Comparison of ENCODE assay signal across 17 cellular contexts in genomic region chr7:44971991-44972441, GRCh38. TPM values are rescaled to one million over a fixed set of nuclear protein-coding genes. Genes with fewer than 3 reads are reported as not detected.
DNase-seq lines count a peak whose midpoint lies in the region; TF ChIP-seq lines count a peak whose summit lies in the region.
"Had no signal": no experiment of that assay in that cellular context is flagged by ENCODE, and none has a peak within 500 bp of the region (broad histone marks: within the 10 kb centered on the region; RNA-seq: fewer than 3 reads in every experiment).

No MANE protein-coding gene starts in this region.

- H2AFZ ChIP-seq in neuronal stem cell (ENCODE audit: low read length) = peak overlapping the region; percentile 76

- H3K27me3 ChIP-seq in neuronal stem cell (ENCODE audit: control insufficient read depth in 3 of 3, insufficient read depth in 3 of 3, low read depth in 1 of 3, low read length in 3 of 3) = peaks cover 0 to 6% (median 0%) of the 10 kb centered on the region in 3 experiments
- H3K27me3 ChIP-seq: uterus had no signal

- no peak overlapping the region for H2BK12ac ChIP-seq in neuronal stem cell (ENCODE audit: low read length)

- WGBS in neuronal stem cell (ENCODE audit: extremely low coverage in 2 of 2, insufficient read length in 2 of 2, insufficient replicate concordance in 1 of 2), 2 donors = no CpG with 5 or more reads among the region's 4 CpGs

- TF ChIP-seq CTCF in GM13977 (IDR thresholded peaks at IDR 0.05; ENCODE audit: extremely low read depth, insufficient read depth, missing control alignments) (no peak), coronary artery (IDR thresholded peaks at IDR 0.05) (no peak)

- H3K9ac ChIP-seq in neuronal stem cell (ENCODE audit: low read depth, low read length, poor library complexity) = peak overlapping the region; percentile 25

- H3K27ac ChIP-seq in neuronal stem cell (replicated peaks; ENCODE audit: low read length) (no peak overlapping the region), substantia nigra (ENCODE audit: low read depth, low read length, poor library complexity, severe bottlenecking) (no peak overlapping the region), coronary artery (no peak overlapping the region)
- H3K27ac ChIP-seq: prostate gland, uterus had no signal

- no peak overlapping the region for H3K4ac ChIP-seq in neuronal stem cell (ENCODE audit: low read length)

- no peak overlapping the region for H3K18ac ChIP-seq in neuronal stem cell (ENCODE audit: low read length)

- H4K8ac ChIP-seq in neuronal stem cell (ENCODE audit: low read depth, low read length) = no peak overlapping the region

- H3K79me1 ChIP-seq in neuronal stem cell (ENCODE audit: low read depth, low read length) = no peaks in the 10 kb centered on the region

- CTCF ChIA-PET in activated CD4-positive, alpha-beta T cell treated with anti-CD3 and anti-CD28 coated beads, Interleukin-2, amount 10 ng/mL, durations not matched to agents 7 days and 5 days (lab: Charles Lee) = interaction anchor here (0.6 to 5.2 kb wide), 10 partner anchors 9 to 901 kb away, joined by 3 to 44 read pairs (median 8); no protein-coding TSS in a partner anchor
- CTCF ChIA-PET in activated CD4-positive, alpha-beta memory T cell treated with anti-CD3 and anti-CD28 coated beads for 36 hours (lab: Charles Lee) = interaction anchor here (0.6 to 5.3 kb wide), 8 partner anchors 8 to 164 kb away, joined by 3 to 112 read pairs (median 11); partner anchors contain the start of gene TBRG4

- H2BK15ac ChIP-seq in neuronal stem cell (ENCODE audit: low read length) = peak overlapping the region; percentile 3

- no peak overlapping the region for H4K91ac ChIP-seq in neuronal stem cell (ENCODE audit: low read depth, low read length, poor library complexity)

- H2AK5ac ChIP-seq in neuronal stem cell (ENCODE audit: low read depth, low read length) = no peak overlapping the region

- H3K27me3 Mint-ChIP-seq in activated CD4-positive, alpha-beta T cell treated with anti-CD3 and anti-CD28 coated beads, Interleukin-2, amount 10 ng/mL, durations not matched to agents 7 days and 5 days = no peaks in the 10 kb centered on the region
- no peaks in the 10 kb centered on the region for H3K27me3 Mint-ChIP-seq in activated CD4-positive, alpha-beta memory T cell treated with anti-CD3 and anti-CD28 coated beads for 36 hours

- H3K23ac ChIP-seq in neuronal stem cell (ENCODE audit: low read depth, low read length, poor library complexity) = no peak overlapping the region

- no peak for DNase-seq in activated CD4-positive, alpha-beta T cell treated with anti-CD3 and anti-CD28 coated beads, Interleukin-2, amount 10 ng/mL, durations not matched to agents 7 days and 5 days
- DNase-seq in activated CD4-positive, alpha-beta T cell treated with anti-CD3 and anti-CD28 coated beads for 1 hour = no peak
- no peak for DNase-seq in activated CD4-positive, alpha-beta memory T cell treated with anti-CD3 and anti-CD28 coated beads for 36 hours
- DNase-seq in neuronal stem cell (ENCODE audit: low spot score) = no peak
- no peak for DNase-seq in substantia nigra (lab: John Stamatoyannopoulos, UW)
- no peak for DNase-seq in GM13977 (ENCODE audit: low spot score)
- DNase-seq in coronary artery (ENCODE audit: low spot score) = no peak
- DNase-seq: activated CD4-positive, CD25-positive, alpha-beta regulatory T cell; DMS79; IMR-90; OCI-M1; uterus had no signal

- no peak overlapping the region for H3K4me3 ChIP-seq in neuronal stem cell (ENCODE audit: low read length in 2 of 2)
- no peak overlapping the region for H3K4me3 ChIP-seq in coronary artery
- H3K4me3 ChIP-seq: mucosa of descending colon, prostate gland, uterus had no signal

- H3K27ac Mint-ChIP-seq in activated CD4-positive, alpha-beta T cell treated with anti-CD3 and anti-CD28 coated beads, Interleukin-2, amount 10 ng/mL, durations not matched to agents 7 days and 5 days = peak overlapping the region; percentile 50
- H3K27ac Mint-ChIP-seq in activated CD4-positive, alpha-beta memory T cell treated with anti-CD3 and anti-CD28 coated beads for 36 hours = peak overlapping the region; percentile 76

- H3K4me3 Mint-ChIP-seq in activated CD4-positive, alpha-beta T cell treated with anti-CD3 and anti-CD28 coated beads, Interleukin-2, amount 10 ng/mL, durations not matched to agents 7 days and 5 days = no peak overlapping the region
- H3K4me3 Mint-ChIP-seq in activated CD4-positive, alpha-beta memory T cell treated with anti-CD3 and anti-CD28 coated beads for 36 hours = peak overlapping the region; percentile 10

- H3K9me3 Mint-ChIP-seq in activated CD4-positive, alpha-beta T cell treated with anti-CD3 and anti-CD28 coated beads, Interleukin-2, amount 10 ng/mL, durations not matched to agents 7 days and 5 days = no peaks in the 10 kb centered on the region
- H3K9me3 Mint-ChIP-seq in activated CD4-positive, alpha-beta memory T cell treated with anti-CD3 and anti-CD28 coated beads for 36 hours = no peaks in the 10 kb centered on the region

- H3K14ac ChIP-seq in neuronal stem cell (ENCODE audit: low read length) = no peak overlapping the region

- no peak overlapping the region for H2BK120ac ChIP-seq in neuronal stem cell (ENCODE audit: low read depth, low read length)

- intact Hi-C loops in activated CD4-positive, alpha-beta memory T cell treated with anti-CD3 and anti-CD28 coated beads for 36 hours (cut with micrococcal nuclease) = no loop called here

- in situ Hi-C loops in GM13977 (cut with MboI; ENCODE audit: low pct_unique_long_range_greater_than_20kb, low sequenced_read_pairs, unreplicated experiment) = no loop called here

- H3K36me3 Mint-ChIP-seq in activated CD4-positive, alpha-beta T cell treated with anti-CD3 and anti-CD28 coated beads, Interleukin-2, amount 10 ng/mL, durations not matched to agents 7 days and 5 days (ENCODE audit: low read depth) = peaks cover 65% of the 10 kb centered on the region
- H3K36me3 Mint-ChIP-seq in activated CD4-positive, alpha-beta memory T cell treated with anti-CD3 and anti-CD28 coated beads for 36 hours = peaks cover 83% of the 10 kb centered on the region

- TF ChIP-seq POLR2A in GM18526 (IDR thresholded peaks at IDR 0.05; ENCODE audit: extremely low read depth, insufficient read length) = peak; percentile 19

- peaks cover 0 to 3% of the 10 kb centered on the region in 2 donors for H3K36me3 ChIP-seq in neuronal stem cell (replicated peaks in 1 of 2; ENCODE audit: control insufficient read depth in 2 of 2, insufficient read depth in 2 of 2, low read length in 2 of 2)
- H3K36me3 ChIP-seq: prostate gland, uterus had no signal

- no peak overlapping the region for H2BK5ac ChIP-seq in neuronal stem cell (ENCODE audit: low read length)

- H3K4me2 ChIP-seq in neuronal stem cell (ENCODE audit: insufficient read depth, low read length, poor library complexity, severe bottlenecking) = no peak overlapping the region

- peaks cover 42% of the 10 kb centered on the region for H3K4me1 Mint-ChIP-seq in activated CD4-positive, alpha-beta T cell treated with anti-CD3 and anti-CD28 coated beads, Interleukin-2, amount 10 ng/mL, durations not matched to agents 7 days and 5 days
- peaks cover 37% of the 10 kb centered on the region for H3K4me1 Mint-ChIP-seq in activated CD4-positive, alpha-beta memory T cell treated with anti-CD3 and anti-CD28 coated beads for 36 hours (ENCODE audit: low read depth)

- H3K9me3 ChIP-seq in neuronal stem cell (replicated peaks in 1 of 2; ENCODE audit: control insufficient read depth in 2 of 2, insufficient read depth in 1 of 2, low read depth in 1 of 2, low read length in 2 of 2) = no peaks in the 10 kb centered on the region
- H3K9me3 ChIP-seq: mucosa of descending colon, prostate gland, uterus had no signal

- peaks cover 0 to 4% of the 10 kb centered on the region in 2 donors for H3K4me1 ChIP-seq in neuronal stem cell (ENCODE audit: control insufficient read depth in 2 of 2, insufficient read depth in 1 of 2, low read depth in 1 of 2, low read length in 2 of 2)
- H3K4me1 ChIP-seq: prostate gland, uterus had no signal

- POLR2A ChIA-PET in activated CD4-positive, alpha-beta T cell treated with anti-CD3 and anti-CD28 coated beads, Interleukin-2, amount 10 ng/mL, durations not matched to agents 7 days and 5 days (lab: Charles Lee) = no interaction called here
- POLR2A ChIA-PET in activated CD4-positive, alpha-beta memory T cell treated with anti-CD3 and anti-CD28 coated beads for 36 hours (lab: Charles Lee) = interaction anchor here (0.6 to 5.9 kb wide), 9 partner anchors 9 to 177 kb away, joined by 3 to 83 read pairs (median 6); partner anchors contain the start of genes CCM2 and MYO1G

RNA-seq across cellular contexts. Expression of gene MYO1G, which starts 6.8 kb away (rescaled TPM):
- 100 to 1,000 TPM; 414 to 457 TPM for total RNA-seq in activated CD4-positive, alpha-beta T cell treated with anti-CD3 and anti-CD28 coated beads, Interleukin-2, amount 10 ng/mL, durations not matched to agents 7 days and 5 days
- 100 to 1,000 TPM; 429 to 436 TPM for total RNA-seq in activated CD4-positive, alpha-beta memory T cell treated with anti-CD3 and anti-CD28 coated beads for 36 hours
- 0.03 TPM for polyA plus RNA-seq in neuronal stem cell (2013, experiment 1 of 2)
- polyA plus RNA-seq in neuronal stem cell (2013, experiment 2 of 2) = 0.06 TPM
- total RNA-seq: glomerular endothelial cell had no signal
- polyA plus RNA-seq: AG04450 had no signal

RNA-seq across cellular contexts. Expression of gene CCM2, which starts 28.0 kb away (rescaled TPM):
- 100 to 1,000 TPM; 134 TPM for total RNA-seq in activated CD4-positive, alpha-beta T cell treated with anti-CD3 and anti-CD28 coated beads, Interleukin-2, amount 10 ng/mL, durations not matched to agents 7 days and 5 days
- 10 to 100 TPM; 85.2 to 89.6 TPM for total RNA-seq in activated CD4-positive, alpha-beta memory T cell treated with anti-CD3 and anti-CD28 coated beads for 36 hours
- polyA plus RNA-seq in neuronal stem cell (2013, experiment 1 of 2) = 29.8 TPM
- 30.1 TPM for polyA plus RNA-seq in neuronal stem cell (2013, experiment 2 of 2)
